In genomic region chr22:25027959-25028840, GRCh38 we compare ENCODE assay signal across 9 cellular contexts.
DNase-seq lines count a peak whose midpoint lies in the region; ATAC-seq and TF ChIP-seq lines count a peak whose summit lies in the region.
"Had no signal": no experiment of that assay in that cellular context is flagged by ENCODE, and none has a peak within 500 bp of the region (broad histone marks: within the 10 kb centered on the region; RNA-seq: fewer than 3 reads in every experiment).

No MANE protein-coding gene starts in this region.

- CTCF ChIA-PET in activated CD8-positive, alpha-beta T cell treated with anti-CD3 and anti-CD28 coated beads for 36 hours (lab: Charles Lee): interaction anchor here (0.8 to 2.5 kb wide), 2 partner anchors 13 to 20 kb away, joined by 3 to 9 read pairs; no protein-coding TSS in a partner anchor

- POLR2A ChIA-PET in activated CD8-positive, alpha-beta T cell treated with anti-CD3 and anti-CD28 coated beads for 36 hours (lab: Charles Lee): no interaction called here

- no peak for TF ChIP-seq CTCF in activated CD8-positive, alpha-beta T cell treated with anti-CD3 and anti-CD28 coated beads for 36 hours (IDR thresholded peaks at IDR 0.05)
- TF ChIP-seq CTCF in type B pancreatic cell (conservative IDR thresholded peaks at IDR 0.05): peak; percentile 58

- ATAC-seq in activated CD8-positive, alpha-beta T cell treated with anti-CD3 and anti-CD28 coated beads for 36 hours: no peak
- ATAC-seq in HG02973 (IDR thresholded peaks at IDR 0.05; ENCODE audit: unreplicated experiment): no peak

- no peaks in the 10 kb centered on the region for H3K36me3 Mint-ChIP-seq in activated CD8-positive, alpha-beta T cell treated with anti-CD3 and anti-CD28 coated beads for 36 hours (ENCODE audit: low read depth)
- no peaks in the 10 kb centered on the region for H3K36me3 Mint-ChIP-seq in type B pancreatic cell
- H3K36me3 Mint-ChIP-seq: CD4-positive, alpha-beta memory T cell had no signal

- H3K4me1 Mint-ChIP-seq in activated CD8-positive, alpha-beta T cell treated with anti-CD3 and anti-CD28 coated beads for 36 hours (ENCODE audit: low read depth): peaks cover 6% of the 10 kb centered on the region
- peaks cover 34% of the 10 kb centered on the region for H3K4me1 Mint-ChIP-seq in type B pancreatic cell (ENCODE audit: unreplicated experiment)

- no peak overlapping the region for H3K27ac Mint-ChIP-seq in activated CD8-positive, alpha-beta T cell treated with anti-CD3 and anti-CD28 coated beads for 36 hours
- H3K27ac Mint-ChIP-seq in type B pancreatic cell: peak overlapping the region; percentile 76

- no peaks in the 10 kb centered on the region for H3K9me3 Mint-ChIP-seq in activated CD8-positive, alpha-beta T cell treated with anti-CD3 and anti-CD28 coated beads for 36 hours
- H3K9me3 Mint-ChIP-seq in type B pancreatic cell: no peaks in the 10 kb centered on the region
- H3K9me3 Mint-ChIP-seq: CD4-positive, alpha-beta memory T cell had no signal

- DNase-seq in activated gamma-delta T cell treated with Interleukin-2 at 50 U/mL for 16 hours: peak; percentile 11
- DNase-seq in activated gamma-delta T cell (lab: John Stamatoyannopoulos, UW): no peak
- peak; percentile 43 for DNase-seq in activated CD8-positive, alpha-beta T cell treated with anti-CD3 and anti-CD28 coated beads for 36 hours
- peak; percentile 23 for DNase-seq in hepatic stellate cell (ENCODE audit: low spot score)
- DNase-seq in type B pancreatic cell (ENCODE audit: extremely low spot score, unreplicated experiment): no peak
- DNase-seq in SIG-M5 (lab: John Stamatoyannopoulos, UW): no peak
- DNase-seq in amniotic stem cell (lab: John Stamatoyannopoulos, UW): no peak
- DNase-seq: CD4-positive, alpha-beta memory T cell had no signal

- no peaks in the 10 kb centered on the region for H3K27me3 Mint-ChIP-seq in activated CD8-positive, alpha-beta T cell treated with anti-CD3 and anti-CD28 coated beads for 36 hours
- H3K27me3 Mint-ChIP-seq in type B pancreatic cell: no peaks in the 10 kb centered on the region
- H3K27me3 Mint-ChIP-seq: CD4-positive, alpha-beta memory T cell had no signal

- H3K4me3 Mint-ChIP-seq in activated CD8-positive, alpha-beta T cell treated with anti-CD3 and anti-CD28 coated beads for 36 hours: no peak overlapping the region
- H3K4me3 Mint-ChIP-seq in type B pancreatic cell: no peak overlapping the region

- intact Hi-C loops in activated CD8-positive, alpha-beta T cell treated with anti-CD3 and anti-CD28 coated beads for 36 hours (cut with micrococcal nuclease): no loop called here

Comparison
In these comparisons a context has a peak if more than half of its experiments do, and no peak if none do; other contexts are left out.
1. DNase-seq: peak in activated gamma-delta T cell treated with Interleukin-2 at 50 U/mL for 16 hours (single experiment), activated CD8-positive, alpha-beta T cell treated with anti-CD3 and anti-CD28 coated beads for 36 hours (single experiment) and hepatic stellate cell (single experiment); none in activated gamma-delta T cell (single experiment), type B pancreatic cell (single experiment), SIG-M5 (single experiment) and amniotic stem cell (single experiment).